10 cellular contexts compared by ENCODE assay signal in genomic region chr10:13529714-13529973, GRCh38. TPM values are rescaled to one million over a fixed set of nuclear protein-coding genes. Genes with fewer than 3 reads are reported as not detected.
DNase-seq lines count a peak whose midpoint lies in the region; ATAC-seq and TF ChIP-seq lines count a peak whose summit lies in the region.
"Had no signal": no experiment of that assay in that cellular context is flagged by ENCODE, and none has a peak within 500 bp of the region (broad histone marks: within the 10 kb centered on the region; RNA-seq: fewer than 3 reads in every experiment).

No MANE protein-coding gene starts in this region.

- POLR2A ChIA-PET in BJ (lab: Charles Lee) (interaction anchor here (0.7 kb wide), 1 partner anchor 30 kb away, joined by 3 read pairs; no protein-coding TSS in a partner anchor), IMR-90 (lab: Charles Lee; ENCODE audit: unreplicated experiment) (no interaction called here)

- H3K27ac ChIP-seq in IMR-90 (ENCODE audit: insufficient read depth, low read length): no peak overlapping the region

- H2AK5ac ChIP-seq in IMR-90 (ENCODE audit: low read depth, low read length): no peak overlapping the region

- no peak for DNase-seq in BJ (ENCODE audit: low read depth)
- no peak for DNase-seq in IMR-90
- no peak for DNase-seq in epithelial cell of esophagus (ENCODE audit: low read depth)
- DNase-seq in superior temporal gyrus (ENCODE audit: extremely low spot score): no peak
- DNase-seq in ecto neural progenitor cell (ENCODE audit: low spot score): no peak
- no peak for DNase-seq in hippocampal formation (lab: John Stamatoyannopoulos, UW)
- DNase-seq in D341Med (ENCODE audit: low spot score): no peak
- DNase-seq: effector CD4-positive, alpha-beta T cell; stimulated activated naive CD4-positive, alpha-beta T cell had no signal

- 0 out of 2 replicates have a peak overlapping the region, but pooled peaks have one; percentile 4 for H3K14ac ChIP-seq in IMR-90 (replicated peaks; ENCODE audit: low read depth, low read length)

- H4K5ac ChIP-seq in IMR-90 (ENCODE audit: low read depth, low read length): no peak overlapping the region

- in situ Hi-C loops in IMR-90 (cut with MboI; ENCODE audit: low sequenced_read_pairs): no loop called here

- WGBS in IMR-90 (ENCODE audit: extremely low coverage in 2 of 2, insufficient read length in 1 of 2), 2 experiments: no CpG with 5 or more reads among the region's 8 CpGs

- H2BK120ac ChIP-seq in IMR-90 (ENCODE audit: low read depth, low read length): no peak overlapping the region

- TF ChIP-seq CTCF in BJ (IDR thresholded peaks at IDR 0.05; ENCODE audit: insufficient read depth, low read depth, low read length) (no peak), IMR-90 (conservative IDR thresholded peaks at IDR 0.05; ENCODE audit: low read depth, low read length) (no peak), epithelial cell of esophagus (IDR thresholded peaks at IDR 0.05; ENCODE audit: insufficient read depth, low read depth, low read length, missing control alignments) (no peak)

- CTCF ChIA-PET in BJ (lab: Yijun Ruan, JAX): interaction anchor here (1.0 kb wide), 1 partner anchor 157 kb away, joined by 3 read pairs; no protein-coding TSS in a partner anchor
- CTCF ChIA-PET in IMR-90 (lab: Yijun Ruan, JAX): no interaction called here

- no peak overlapping the region for H4K91ac ChIP-seq in IMR-90 (ENCODE audit: insufficient read depth, low read depth, low read length)

- intact Hi-C loops in IMR-90 (cut with micrococcal nuclease): no loop called here

- H2BK20ac ChIP-seq in IMR-90 (ENCODE audit: low read depth, low read length): no peak overlapping the region

- H3K4ac ChIP-seq in IMR-90 (ENCODE audit: low read depth, low read length): no peak overlapping the region

- H3K36me3 ChIP-seq in BJ (ENCODE audit: control insufficient read depth, insufficient read depth, low read length) (peaks cover 2% of the 10 kb centered on the region), IMR-90 (ENCODE audit: control insufficient read depth, insufficient read depth, low read length) (no peaks in the 10 kb centered on the region), neuron (ENCODE audit: insufficient read depth, low read length) (peaks cover 6% of the 10 kb centered on the region)

- H2AFZ ChIP-seq in IMR-90 (replicated peaks; ENCODE audit: low read length, poor library complexity) (peak overlapping the region; percentile 95), neuron (ENCODE audit: low read depth, low read length) (peak overlapping the region; percentile 99)

- H3K9me3 ChIP-seq in IMR-90 (ENCODE audit: control insufficient read depth, insufficient read depth, low read length) (no peaks in the 10 kb centered on the region), neuron (ENCODE audit: low read length) (no peaks in the 10 kb centered on the region)

- H3K4me3 ChIP-seq in BJ (ENCODE audit: low read depth, low read length) (peak overlapping the region; percentile 65; the same call in 1 of the 2 replicates), IMR-90 (ENCODE audit: insufficient read depth, low read depth, low read length) (peak overlapping the region; percentile 57; the same call in 1 of the 2 replicates), epithelial cell of esophagus (ENCODE audit: low read length) (peak overlapping the region; percentile 36), neuron (ENCODE audit: low read length) (peak overlapping the region; percentile 68)

- peaks cover 0 to 15% of the 10 kb centered on the region in 2 experiments; a peak in 2 of 4 replicates for H3K79me1 ChIP-seq in IMR-90 (ENCODE audit: low read depth in 1 of 2, low read length in 2 of 2)

- H3K4me1 ChIP-seq in IMR-90 (ENCODE audit: control insufficient read depth, insufficient read depth, low read length): peaks cover 3% of the 10 kb centered on the region; the same call in 1 of the 2 replicates
- peaks cover 24% of the 10 kb centered on the region for H3K4me1 ChIP-seq in neuron (ENCODE audit: insufficient read depth, low read length)

- no peak overlapping the region for H3K56ac ChIP-seq in IMR-90 (ENCODE audit: extremely low read depth, insufficient read depth, low read length)

- no peaks in the 10 kb centered on the region; the same call in 1 of the 2 replicates for H3K9me1 ChIP-seq in IMR-90 (ENCODE audit: insufficient read depth, low read length)

- H2BK15ac ChIP-seq in IMR-90 (ENCODE audit: low read depth, low read length): no peak overlapping the region

- no peak overlapping the region for H2BK5ac ChIP-seq in IMR-90 (ENCODE audit: low read depth, low read length, poor library complexity, severe bottlenecking)

- no peak overlapping the region for H3K23ac ChIP-seq in IMR-90 (ENCODE audit: low read depth, low read length)

- no peak overlapping the region for H3K18ac ChIP-seq in IMR-90 (ENCODE audit: low read depth, low read length)

- ATAC-seq in IMR-90 (ENCODE audit: low read depth): no peak

- 0 out of 2 replicates have a peak overlapping the region, but pooled peaks have one; percentile 9 for H3K9ac ChIP-seq in IMR-90 (ENCODE audit: low read depth, low read length)

- no peak overlapping the region for H4K8ac ChIP-seq in IMR-90 (ENCODE audit: low read depth in 2 of 2, low read length in 2 of 2)

- no TSS peak for BruUV-seq in IMR-90 (replicated peaks; lab: Mats Ljungman, UMichigan)

- no peaks in the 10 kb centered on the region for H4K20me1 ChIP-seq in IMR-90 (ENCODE audit: insufficient read depth, low read length)

- TF ChIP-seq RAD21 in IMR-90 (IDR thresholded peaks at IDR 0.05; ENCODE audit: low read length): no peak

- peak overlapping the region; percentile 87 for H3K4me2 ChIP-seq in IMR-90 (ENCODE audit: low read depth, low read length)

- no peaks in the 10 kb centered on the region for H3K27me3 ChIP-seq in BJ (ENCODE audit: control insufficient read depth, insufficient read depth, low read length)
- peaks cover 2% of the 10 kb centered on the region; the same call in 1 of the 2 replicates for H3K27me3 ChIP-seq in IMR-90 (ENCODE audit: control insufficient read depth, insufficient read depth, low read length)
- no peaks in the 10 kb centered on the region for H3K27me3 ChIP-seq in neuron (ENCODE audit: insufficient read depth, low read length)

- H2AK9ac ChIP-seq in IMR-90 (replicated peaks; ENCODE audit: low read depth, low read length, poor library complexity): no peak overlapping the region

- TF ChIP-seq POLR2A in IMR-90 (IDR thresholded peaks at IDR 0.05; ENCODE audit: low read depth, low read length): no peak

- dilution Hi-C loops in IMR-90 (cut with HindIII; ENCODE audit: low sequenced_read_pairs, unreplicated experiment): no loop called here

TF ChIP-seq in IMR-90, 13 proteins besides CTCF, POLR2A, EP300 and RAD21:
- TF ChIP-seq MXI1 (IDR thresholded peaks at IDR 0.05; ENCODE audit: borderline replicate concordance, low read depth, low read length) (no peak), USF2 (IDR thresholded peaks at IDR 0.05; ENCODE audit: low read depth, low read length) (no peak), ELK1 (IDR thresholded peaks at IDR 0.05; ENCODE audit: borderline replicate concordance, low read depth, low read length) (no peak), RCOR1 (IDR thresholded peaks at IDR 0.05; ENCODE audit: insufficient replicate concordance, low read length) (no peak), MAZ (IDR thresholded peaks at IDR 0.05; ENCODE audit: borderline replicate concordance, low read depth, low read length) (no peak), CHD1 (IDR thresholded peaks at IDR 0.05; ENCODE audit: low read depth, low read length) (no peak), RFX5 (IDR thresholded peaks at IDR 0.05; ENCODE audit: low read depth, low read length) (no peak), SMC3 (IDR thresholded peaks at IDR 0.05; ENCODE audit: low read depth, low read length) (no peak), FOS (IDR thresholded peaks at IDR 0.05; ENCODE audit: low read depth, low read length) (no peak)

RNA-seq across cellular contexts. Expression of gene BEND7, which starts 0.8 kb away (rescaled TPM):
- polyA plus RNA-seq in BJ (2011; rRNA removed) (4.5 and 4.6 TPM in 2 replicates), IMR-90 (2012; rRNA removed) (2.5 and 3.5 TPM in 2 replicates)
- polyA minus RNA-seq in BJ (2011; rRNA and poly(A)+ RNA removed): 1.9 and 2.4 TPM in 2 replicates
- 2.3 and 3.1 TPM in 2 replicates for total RNA-seq in IMR-90 (2012; rRNA removed)
- 0.99 and 1.6 TPM in 2 replicates for polyA plus RNA-seq in IMR-90 (2012; cell fraction: cytosol; rRNA removed)
- polyA plus RNA-seq in IMR-90 (2012; cell fraction: nucleus; rRNA removed; ENCODE audit: low replicate concordance): 1.7 and 9.5 TPM in 2 replicates

RNA-seq across cellular contexts. Expression of gene PRPF18, which starts 57.1 kb away (rescaled TPM):
- polyA plus RNA-seq in BJ (2011; rRNA removed) (6.4 and 17.4 TPM in 2 replicates), IMR-90 (2012; rRNA removed) (14.1 and 16.9 TPM in 2 replicates)
- polyA minus RNA-seq in BJ (2011; rRNA and poly(A)+ RNA removed): 5.4 and 6.4 TPM in 2 replicates
- 10.0 and 34.4 TPM in 2 replicates for total RNA-seq in IMR-90 (2012; rRNA removed)
- 1.1 and 2.4 TPM in 2 replicates for polyA plus RNA-seq in IMR-90 (2012; cell fraction: cytosol; rRNA removed)
- polyA plus RNA-seq in IMR-90 (2012; cell fraction: nucleus; rRNA removed; ENCODE audit: low replicate concordance): 0.28 and 3.2 TPM in 2 replicates
